ENCODE assay signal across 9 cellular contexts in genomic region chr15:31487811-31488436, GRCh38.
DNase-seq lines count a peak whose midpoint lies in the region; ATAC-seq, FAIRE-seq and TF ChIP-seq lines count a peak whose summit lies in the region.
"Had no signal": no experiment of that assay in that cellular context is flagged by ENCODE, and none has a peak within 500 bp of the region (broad histone marks: within the 10 kb centered on the region; RNA-seq: fewer than 3 reads in every experiment).

No MANE protein-coding gene starts in this region.

- H3K36me3 ChIP-seq in stomach: no peaks in the 10 kb centered on the region
- H3K36me3 ChIP-seq: right lobe of liver had no signal

- intact Hi-C loops in natural killer cell (cut with micrococcal nuclease): loop anchor here (1.0 to 5.0 kb wide), 5 partner anchors 51 to 287 kb away; no protein-coding TSS in a partner anchor
- intact Hi-C loops in stomach (cut with DNase I; ENCODE audit: low total_unique reads): loop anchor here (5.0 to 10.0 kb wide), 2 partner anchors 83 to 286 kb away; no protein-coding TSS in a partner anchor

- peaks cover 0 to 12% (median 5%) of the 10 kb centered on the region in 4 donors for H3K9me3 ChIP-seq in stomach
- H3K9me3 ChIP-seq: right lobe of liver had no signal

- H3K36me3 Mint-ChIP-seq in natural killer cell treated with Interleukin-12 subunit alpha and Interleukin-12 subunit beta and Interleukin-15 and Interleukin-18, amount 100 ng/mL, for 72 hours: peaks cover 15% of the 10 kb centered on the region
- peaks cover 11% of the 10 kb centered on the region for H3K36me3 Mint-ChIP-seq in natural killer cell

- WGBS in stomach, 5 donors: 45 to 60% (median 47%) methylated on average over 5 to 6 of the region's 6 CpGs

- no peak for TF ChIP-seq POLR2A in stomach (IDR thresholded peaks at IDR 0.05)

- peak overlapping the region; percentile 64 to 92 for H3K27ac Mint-ChIP-seq in natural killer cell treated with Interleukin-12 subunit alpha and Interleukin-12 subunit beta and Interleukin-15 and Interleukin-18, amount 100 ng/mL, for 72 hours
- peak overlapping the region in 1 of 2 donors; percentile 56 for H3K27ac Mint-ChIP-seq in natural killer cell

- H3K9me3 Mint-ChIP-seq in natural killer cell treated with Interleukin-12 subunit alpha and Interleukin-12 subunit beta and Interleukin-15 and Interleukin-18, amount 100 ng/mL, for 72 hours: peaks cover 6% of the 10 kb centered on the region
- peaks cover 0 to 7% of the 10 kb centered on the region in 2 donors for H3K9me3 Mint-ChIP-seq in natural killer cell

- peaks cover 0 to 19% (median 10%) of the 10 kb centered on the region in 3 donors for H3K27me3 ChIP-seq in stomach
- H3K27me3 ChIP-seq: right lobe of liver had no signal

- ATAC-seq in natural killer cell treated with Interleukin-12 subunit alpha and Interleukin-12 subunit beta and Interleukin-15 and Interleukin-18, amount 100 ng/mL, for 72 hours: peak; percentile 68 to 69
- ATAC-seq in natural killer cell (no peak), HG03520 (IDR thresholded peaks at IDR 0.05; ENCODE audit: unreplicated experiment) (peak; percentile 33)

- H3K4me3 ChIP-seq in coronary artery: no peak overlapping the region
- no peak overlapping the region for H3K4me3 ChIP-seq in stomach
- H3K4me3 ChIP-seq: right lobe of liver had no signal

- H3K4me1 Mint-ChIP-seq in natural killer cell treated with Interleukin-12 subunit alpha and Interleukin-12 subunit beta and Interleukin-15 and Interleukin-18, amount 100 ng/mL, for 72 hours (ENCODE audit: low read depth in 2 of 2): peaks cover 38% of the 10 kb centered on the region in 2 donors
- peaks cover 24 to 28% of the 10 kb centered on the region in 2 donors for H3K4me1 Mint-ChIP-seq in natural killer cell

- no peak for TF ChIP-seq EP300 in stomach (IDR thresholded peaks at IDR 0.05)

- H3K4me3 Mint-ChIP-seq in natural killer cell treated with Interleukin-12 subunit alpha and Interleukin-12 subunit beta and Interleukin-15 and Interleukin-18, amount 100 ng/mL, for 72 hours: peak overlapping the region; percentile 73
- no peak overlapping the region for H3K4me3 Mint-ChIP-seq in natural killer cell

- TF ChIP-seq CTCF in natural killer cell (IDR thresholded peaks at IDR 0.05) (no peak), coronary artery (IDR thresholded peaks at IDR 0.05) (no peak), stomach (IDR thresholded peaks at IDR 0.05) (no peak)

- peaks cover 28 to 38% (median 29%) of the 10 kb centered on the region in 4 donors for H3K4me1 ChIP-seq in stomach

- H3K27ac ChIP-seq in coronary artery (peak overlapping the region; percentile 77 to 88), stomach (peak overlapping the region; percentile 55 to 78 (median 70))

- FAIRE-seq in HTR-8/SVneo (lab: Jason Lieb, UNC): no peak

- H3K27me3 Mint-ChIP-seq in natural killer cell treated with Interleukin-12 subunit alpha and Interleukin-12 subunit beta and Interleukin-15 and Interleukin-18, amount 100 ng/mL, for 72 hours: no peaks in the 10 kb centered on the region
- peaks cover 0 to 3% of the 10 kb centered on the region in 2 donors for H3K27me3 Mint-ChIP-seq in natural killer cell (ENCODE audit: low read depth in 2 of 2)

- DNase-seq in natural killer cell treated with Interleukin-12 subunit alpha and Interleukin-12 subunit beta and Interleukin-15 and Interleukin-18, amount 100 ng/mL, for 72 hours (ENCODE audit: low spot score): peak; percentile 68
- no peak for DNase-seq in natural killer cell
- DNase-seq in coronary artery (ENCODE audit: low spot score): peak; percentile 69
- DNase-seq in stomach: peak; percentile 22
- DNase-seq in DMS79 (lab: John Stamatoyannopoulos, UW): no peak
- DNase-seq in HTR-8/SVneo (ENCODE audit: insufficient read length, low spot score): no peak
- no peak for DNase-seq in foreskin melanocyte

Comparison
In these comparisons a context has a peak if more than half of its experiments do, and no peak if none do; other contexts are left out.
1. ATAC-seq: peak in natural killer cell treated with Interleukin-12 subunit alpha and Interleukin-12 subunit beta and Interleukin-15 and Interleukin-18, amount 100 ng/mL, for 72 hours (2 of 2) and HG03520 (single experiment); none in natural killer cell (0 of 3).
2. DNase-seq: peak in natural killer cell treated with Interleukin-12 subunit alpha and Interleukin-12 subunit beta and Interleukin-15 and Interleukin-18, amount 100 ng/mL, for 72 hours (single experiment), coronary artery (single experiment) and stomach (single experiment); none in natural killer cell (single experiment), DMS79 (single experiment), HTR-8/SVneo (single experiment) and foreskin melanocyte (single experiment).